ENCODE assay signal across 22 cellular contexts in the genomic region with DNA sequence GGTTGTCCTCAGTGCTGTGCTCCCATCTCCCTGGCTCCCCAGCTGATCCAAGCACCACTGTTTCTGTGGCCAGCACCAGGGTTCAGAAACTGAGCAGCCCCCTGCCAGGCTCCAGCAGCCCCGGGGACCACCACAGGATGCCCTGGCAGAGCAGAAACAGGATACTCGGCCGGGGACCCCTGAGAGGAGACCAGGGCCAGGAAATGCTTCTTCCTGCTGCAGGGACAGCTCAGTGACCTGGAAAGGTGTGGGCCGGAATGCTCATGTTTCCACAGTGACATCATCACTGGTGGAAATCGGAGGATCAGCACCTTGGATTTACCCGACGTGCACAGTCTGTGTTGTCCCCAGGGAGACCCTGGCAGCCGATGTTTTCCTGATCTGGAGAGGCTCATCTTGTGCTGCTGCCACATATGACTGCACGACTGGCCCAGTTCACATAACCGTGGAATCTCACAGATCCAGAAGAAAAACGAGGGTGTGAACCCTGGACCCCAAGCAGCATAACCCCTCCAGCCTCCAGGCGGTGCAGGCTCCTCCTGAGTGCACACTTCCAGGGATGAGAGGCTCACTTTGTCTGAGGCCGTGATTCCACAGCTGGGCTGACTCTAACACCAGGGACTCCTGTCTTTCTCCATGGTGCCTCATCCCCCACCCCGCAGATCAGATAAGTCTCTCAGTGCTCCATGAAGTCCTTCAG.
"Had no signal": no experiment of that assay in that cellular context is flagged by ENCODE, and none has a peak within 500 bp of the region (broad histone marks: within the 10 kb centered on the region; RNA-seq: fewer than 3 reads in every experiment).

No MANE protein-coding gene starts in this region.

- H3K4me1 ChIP-seq: esophagus squamous epithelium, pancreas, psoas muscle, stomach, thyroid gland, upper lobe of right lung had no signal

- H3K9me3 ChIP-seq: esophagus squamous epithelium, pancreas, psoas muscle, stomach, thyroid gland, upper lobe of right lung had no signal

- H3K36me3 ChIP-seq: brain microvascular endothelial cell, esophagus squamous epithelium, pancreas, stomach, thyroid gland, upper lobe of right lung had no signal

- H3K27me3 ChIP-seq: brain microvascular endothelial cell, esophagus squamous epithelium, pancreas, stomach, thyroid gland, upper lobe of right lung had no signal

- DNase-seq: activated CD4-positive, alpha-beta memory T cell treated with anti-CD3 and anti-CD28 coated beads, Interleukin-2, amount 10 ng/mL, durations not matched to agents 7 days and 5 days; activated CD4-positive, alpha-beta T cell treated with anti-CD3 and anti-CD28 coated beads for 1 hour; activated CD4-positive, alpha-beta T cell treated with anti-CD3 and anti-CD28 coated beads, Interleukin-2, amount 10 ng/mL, durations not matched to agents 7 days and 5 days; activated CD8-positive, alpha-beta memory T cell treated with anti-CD3 and anti-CD28 coated beads, Interleukin-2, amount 50 U/mL, for 48 hours; activated gamma-delta T cell; activated naive CD4-positive, alpha-beta T cell treated with anti-CD3 and anti-CD28 coated beads, Interleukin-2, amount 50 U/mL, for 16 hours; activated T-cell treated with anti-CD3 and anti-CD28 coated beads, Interleukin-2, amount 50 U/mL, for 24 hours; amniotic stem cell; brain microvascular endothelial cell; esophagus squamous epithelium; foreskin melanocyte; mammary epithelial cell; pancreas; psoas muscle; stimulated activated CD4-positive, alpha-beta T cell treated with anti-CD3 and anti-CD28 coated beads, Interleukin-15, amount 100 ng/mL, for 24 hours; stimulated activated CD4-positive, alpha-beta T cell treated with anti-CD3 and anti-CD28 coated beads, Interleukin-2, amount 100 ng/mL, for 24 hours; stimulated activated naive B cell treated with anti-CD40 and anti-IgM and Interleukin-4, amounts not matched to agents 10 μg/mL and 1 μg/mL and 100 μg/mL, for 72 hours; stomach; T-helper 2 cell; upper lobe of right lung had no signal

- H3K4me3 ChIP-seq: coronary artery, esophagus squamous epithelium, pancreas, psoas muscle, stomach, thyroid gland, upper lobe of right lung had no signal

- H3K27ac ChIP-seq: brain microvascular endothelial cell, coronary artery, esophagus squamous epithelium, pancreas, psoas muscle, stomach, thyroid gland, upper lobe of right lung had no signal
